Comparison of ENCODE assay signal across 8 cellular contexts in genomic region chr10:58435297-58435696, GRCh38. TPM values are rescaled to one million over a fixed set of nuclear protein-coding genes. Genes with fewer than 3 reads are reported as not detected.
DNase-seq lines count a peak whose midpoint lies in the region; ATAC-seq and TF ChIP-seq lines count a peak whose summit lies in the region.

No MANE protein-coding gene starts in this region.

- H3K4me3 Mint-ChIP-seq in activated naive CD4-positive, alpha-beta T cell treated with anti-CD3 and anti-CD28 coated beads for 36 hours, result no peak overlapping the region
- no peak overlapping the region for H3K4me3 Mint-ChIP-seq in activated naive CD4-positive, alpha-beta T cell treated with anti-CD3 and anti-CD28 coated beads, Interleukin-2, amount 10 ng/mL, durations not matched to agents 7 days and 5 days
- H3K4me3 Mint-ChIP-seq in activated CD8-positive, alpha-beta T cell treated with anti-CD3 and anti-CD28 coated beads for 36 hours, result no peak overlapping the region

- no peaks in the 10 kb centered on the region for H3K36me3 ChIP-seq in thoracic aorta

- H3K27me3 ChIP-seq in thoracic aorta (replicated peaks; ENCODE audit: insufficient read depth), result no peaks in the 10 kb centered on the region

- H3K27ac ChIP-seq in thoracic aorta, result no peak overlapping the region

- POLR2A ChIA-PET in activated CD8-positive, alpha-beta T cell treated with anti-CD3 and anti-CD28 coated beads for 36 hours (lab: Charles Lee), result interaction anchor here (0.8 kb wide), 1 partner anchor 180 kb away, joined by 3 read pairs; no protein-coding TSS in a partner anchor

- intact Hi-C loops in activated naive CD4-positive, alpha-beta T cell treated with anti-CD3 and anti-CD28 coated beads for 36 hours (cut with micrococcal nuclease), result no loop called here
- intact Hi-C loops in activated CD8-positive, alpha-beta T cell treated with anti-CD3 and anti-CD28 coated beads for 36 hours (cut with micrococcal nuclease), result no loop called here
- intact Hi-C loops in left ventricle myocardium superior (cut with micrococcal nuclease), result no loop called here

- peaks cover 14% of the 10 kb centered on the region for H3K4me1 Mint-ChIP-seq in activated naive CD4-positive, alpha-beta T cell treated with anti-CD3 and anti-CD28 coated beads for 36 hours (ENCODE audit: low read depth)
- peaks cover 14% of the 10 kb centered on the region for H3K4me1 Mint-ChIP-seq in activated naive CD4-positive, alpha-beta T cell treated with anti-CD3 and anti-CD28 coated beads, Interleukin-2, amount 10 ng/mL, durations not matched to agents 7 days and 5 days
- H3K4me1 Mint-ChIP-seq in activated CD8-positive, alpha-beta T cell treated with anti-CD3 and anti-CD28 coated beads for 36 hours (ENCODE audit: low read depth), result peaks cover 14% of the 10 kb centered on the region

- H3K4me1 ChIP-seq in thoracic aorta (ENCODE audit: control insufficient read depth in 1 of 2, low read depth in 2 of 2), result peaks cover 25 to 26% of the 10 kb centered on the region in 2 donors

- peaks cover 6% of the 10 kb centered on the region for H3K27me3 Mint-ChIP-seq in activated naive CD4-positive, alpha-beta T cell treated with anti-CD3 and anti-CD28 coated beads for 36 hours (ENCODE audit: low read depth)
- peaks cover 7% of the 10 kb centered on the region for H3K27me3 Mint-ChIP-seq in activated naive CD4-positive, alpha-beta T cell treated with anti-CD3 and anti-CD28 coated beads, Interleukin-2, amount 10 ng/mL, durations not matched to agents 7 days and 5 days
- H3K27me3 Mint-ChIP-seq in activated CD8-positive, alpha-beta T cell treated with anti-CD3 and anti-CD28 coated beads for 36 hours, result peaks cover 2% of the 10 kb centered on the region

- H3K4me3 ChIP-seq in thoracic aorta, result no peak overlapping the region

- peak; percentile 49 for DNase-seq in activated naive CD4-positive, alpha-beta T cell treated with anti-CD3 and anti-CD28 coated beads for 36 hours
- no peak for DNase-seq in activated naive CD4-positive, alpha-beta T cell treated with anti-CD3 and anti-CD28 coated beads, Interleukin-2, amount 10 ng/mL, durations not matched to agents 7 days and 5 days
- peak; percentile 51 for DNase-seq in activated CD8-positive, alpha-beta T cell treated with anti-CD3 and anti-CD28 coated beads for 36 hours
- DNase-seq in left ventricle myocardium superior (peak; percentile 34), thoracic aorta (ENCODE audit: low spot score) (peak; percentile 30), NCI-H524 treated with DMSO at 0.1 percent for 48 hours (lab: John Stamatoyannopoulos, UW) (no peak)

- H3K9me3 Mint-ChIP-seq in activated naive CD4-positive, alpha-beta T cell treated with anti-CD3 and anti-CD28 coated beads for 36 hours, result peaks cover 4% of the 10 kb centered on the region
- no peaks in the 10 kb centered on the region for H3K9me3 Mint-ChIP-seq in activated naive CD4-positive, alpha-beta T cell treated with anti-CD3 and anti-CD28 coated beads, Interleukin-2, amount 10 ng/mL, durations not matched to agents 7 days and 5 days
- peaks cover 4% of the 10 kb centered on the region for H3K9me3 Mint-ChIP-seq in activated CD8-positive, alpha-beta T cell treated with anti-CD3 and anti-CD28 coated beads for 36 hours

- CTCF ChIA-PET in activated naive CD4-positive, alpha-beta T cell treated with anti-CD3 and anti-CD28 coated beads for 36 hours (lab: Charles Lee), result no interaction called here
- CTCF ChIA-PET in activated naive CD4-positive, alpha-beta T cell treated with anti-CD3 and anti-CD28 coated beads, Interleukin-2, amount 10 ng/mL, durations not matched to agents 7 days and 5 days (lab: Charles Lee), result no interaction called here
- CTCF ChIA-PET in activated CD8-positive, alpha-beta T cell treated with anti-CD3 and anti-CD28 coated beads for 36 hours (lab: Charles Lee), result no interaction called here

- H3K36me3 Mint-ChIP-seq in activated naive CD4-positive, alpha-beta T cell treated with anti-CD3 and anti-CD28 coated beads for 36 hours (ENCODE audit: low read depth), result no peaks in the 10 kb centered on the region
- no peaks in the 10 kb centered on the region for H3K36me3 Mint-ChIP-seq in activated naive CD4-positive, alpha-beta T cell treated with anti-CD3 and anti-CD28 coated beads, Interleukin-2, amount 10 ng/mL, durations not matched to agents 7 days and 5 days
- no peaks in the 10 kb centered on the region for H3K36me3 Mint-ChIP-seq in activated CD8-positive, alpha-beta T cell treated with anti-CD3 and anti-CD28 coated beads for 36 hours (ENCODE audit: low read depth)

- H3K27ac Mint-ChIP-seq in activated naive CD4-positive, alpha-beta T cell treated with anti-CD3 and anti-CD28 coated beads for 36 hours, result no peak overlapping the region
- H3K27ac Mint-ChIP-seq in activated naive CD4-positive, alpha-beta T cell treated with anti-CD3 and anti-CD28 coated beads, Interleukin-2, amount 10 ng/mL, durations not matched to agents 7 days and 5 days, result no peak overlapping the region
- H3K27ac Mint-ChIP-seq in activated CD8-positive, alpha-beta T cell treated with anti-CD3 and anti-CD28 coated beads for 36 hours, result no peak overlapping the region

- TF ChIP-seq CTCF in activated CD8-positive, alpha-beta T cell treated with anti-CD3 and anti-CD28 coated beads for 36 hours (IDR thresholded peaks at IDR 0.05), result no peak
- no peak for TF ChIP-seq CTCF in thoracic aorta (IDR thresholded peaks at IDR 0.05)

- ATAC-seq in activated CD8-positive, alpha-beta T cell treated with anti-CD3 and anti-CD28 coated beads for 36 hours, result peak; percentile 94
- peak; percentile 77 for ATAC-seq in left ventricle myocardium superior
- no peak for ATAC-seq in thoracic aorta (ENCODE audit: insufficient number of reproducible peaks, low FRiP score, low read depth)
- no peak for ATAC-seq in GM21619 (IDR thresholded peaks at IDR 0.05; ENCODE audit: unreplicated experiment)
- ATAC-seq in HG02623 (IDR thresholded peaks at IDR 0.05; ENCODE audit: unreplicated experiment), result no peak

- H3K9me3 ChIP-seq in thoracic aorta, result no peaks in the 10 kb centered on the region

RNA-seq across cellular contexts. Expression of gene TFAM, which starts 50.1 kb away (rescaled TPM):
- total RNA-seq in activated naive CD4-positive, alpha-beta T cell treated with anti-CD3 and anti-CD28 coated beads for 36 hours, result 10 to 100 TPM; 87.7 to 91.8 TPM
- 100 to 1,000 TPM in 1 of 2 experiments, 10 to 100 TPM in 1; 97.3 to 116 TPM for total RNA-seq in activated CD8-positive, alpha-beta T cell treated with anti-CD3 and anti-CD28 coated beads for 36 hours
- total RNA-seq in left ventricle myocardium superior, result 33.2 TPM
- total RNA-seq in thoracic aorta, result 10 to 100 TPM in 1 of 2 donors, 1 to 10 TPM in 1; 9.2 to 26.2 TPM

Comparison
In these comparisons a context has a peak if more than half of its experiments do, and no peak if none do; other contexts are left out.
1. DNase-seq: peak in activated naive CD4-positive, alpha-beta T cell treated with anti-CD3 and anti-CD28 coated beads for 36 hours (single experiment), activated CD8-positive, alpha-beta T cell treated with anti-CD3 and anti-CD28 coated beads for 36 hours (single experiment), left ventricle myocardium superior (single experiment) and thoracic aorta (single experiment); none in activated naive CD4-positive, alpha-beta T cell treated with anti-CD3 and anti-CD28 coated beads, Interleukin-2, amount 10 ng/mL, durations not matched to agents 7 days and 5 days (single experiment) and NCI-H524 treated with DMSO at 0.1 percent for 48 hours (single experiment).
2. ATAC-seq: peak in activated CD8-positive, alpha-beta T cell treated with anti-CD3 and anti-CD28 coated beads for 36 hours (single experiment) and left ventricle myocardium superior (single experiment); none in thoracic aorta (single experiment), GM21619 (single experiment) and HG02623 (single experiment).